In the genomic region with DNA sequence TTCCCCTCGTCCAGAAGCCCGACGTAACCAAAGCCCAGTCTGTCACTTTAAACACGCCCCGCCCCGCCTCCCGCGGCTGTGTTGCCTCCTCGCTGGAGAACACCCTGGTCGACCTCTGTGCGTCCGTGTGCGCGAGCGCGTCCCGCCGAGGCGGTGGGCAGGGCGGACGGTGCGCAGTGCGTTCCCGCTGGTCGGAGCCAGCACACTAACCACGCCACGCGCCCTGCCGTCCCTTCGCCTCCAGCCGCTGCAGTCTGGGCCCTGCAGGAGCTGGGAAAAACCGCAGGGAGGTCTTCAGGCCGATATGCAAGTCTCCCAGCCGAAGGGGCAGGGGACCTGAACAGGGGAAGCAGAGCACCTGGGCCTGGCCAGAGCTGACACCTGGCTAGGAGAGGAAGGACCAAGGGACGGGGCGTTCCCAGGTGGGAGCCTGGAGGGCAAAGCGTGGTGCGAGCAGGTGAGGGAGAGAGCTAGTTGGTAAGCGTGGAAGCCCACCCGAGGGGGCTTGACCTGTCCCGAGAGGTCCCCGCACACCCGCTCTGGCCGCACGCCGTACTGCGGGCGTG, we compare ENCODE assay signal across 1 cellular context.
TF ChIP-seq lines count a peak whose summit lies in the region.

No MANE protein-coding gene starts in this region.

TF ChIP-seq in HEK293, 187 proteins besides CTCF, POLR2A, EP300 and RAD21 (continued from another document):
- TF ChIP-seq, protein P1, sequence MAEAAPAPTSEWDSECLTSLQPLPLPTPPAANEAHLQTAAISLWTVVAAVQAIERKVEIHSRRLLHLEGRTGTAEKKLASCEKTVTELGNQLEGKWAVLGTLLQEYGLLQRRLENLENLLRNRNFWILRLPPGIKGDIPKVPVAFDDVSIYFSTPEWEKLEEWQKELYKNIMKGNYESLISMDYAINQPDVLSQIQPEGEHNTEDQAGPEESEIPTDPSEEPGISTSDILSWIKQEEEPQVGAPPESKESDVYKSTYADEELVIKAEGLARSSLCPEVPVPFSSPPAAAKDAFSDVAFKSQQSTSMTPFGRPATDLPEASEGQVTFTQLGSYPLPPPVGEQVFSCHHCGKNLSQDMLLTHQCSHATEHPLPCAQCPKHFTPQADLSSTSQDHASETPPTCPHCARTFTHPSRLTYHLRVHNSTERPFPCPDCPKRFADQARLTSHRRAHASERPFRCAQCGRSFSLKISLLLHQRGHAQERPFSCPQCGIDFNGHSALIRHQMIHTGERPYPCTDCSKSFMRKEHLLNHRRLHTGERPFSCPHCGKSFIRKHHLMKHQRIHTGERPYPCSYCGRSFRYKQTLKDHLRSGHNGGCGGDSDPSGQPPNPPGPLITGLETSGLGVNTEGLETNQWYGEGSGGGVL (tag by site-specific recombination; IDR thresholded peaks at IDR 0.05), result 0 out of 2 replicates have a peak, but pooled peaks have one; percentile 7
- TF ChIP-seq ZNF221 (tag by site-specific recombination; IDR thresholded peaks at IDR 0.05; ENCODE audit: borderline replicate concordance) (no peak), ZIC2 (tag by site-specific recombination; IDR thresholded peaks at IDR 0.05) (peak; percentile 98), BCL11A (tag by site-specific recombination; IDR thresholded peaks at IDR 0.05; ENCODE audit: low read depth) (peak; percentile 93), SP7 (tag by site-specific recombination; IDR thresholded peaks at IDR 0.05) (0 out of 2 replicates have a peak, but pooled peaks have one; percentile 48), ZNF366 (tag by site-specific recombination; conservative IDR thresholded peaks at IDR 0.05) (0 out of 2 replicates have a peak, but pooled peaks have one; percentile 4), ZNF335 (tag by site-specific recombination; conservative IDR thresholded peaks at IDR 0.05) (peak; percentile 77; the same call in 1 of the 2 replicates), GLIS1 (tag by site-specific recombination; IDR thresholded peaks at IDR 0.05) (peak; percentile 66), SP3 (tag by site-specific recombination; IDR thresholded peaks at IDR 0.05) (peak; percentile 40; the same call in 1 of the 2 replicates)
TF ChIP-seq in HEK293: peak in this region for 41.
